ENCODE assay signal across 1 cellular context in the genomic region with DNA sequence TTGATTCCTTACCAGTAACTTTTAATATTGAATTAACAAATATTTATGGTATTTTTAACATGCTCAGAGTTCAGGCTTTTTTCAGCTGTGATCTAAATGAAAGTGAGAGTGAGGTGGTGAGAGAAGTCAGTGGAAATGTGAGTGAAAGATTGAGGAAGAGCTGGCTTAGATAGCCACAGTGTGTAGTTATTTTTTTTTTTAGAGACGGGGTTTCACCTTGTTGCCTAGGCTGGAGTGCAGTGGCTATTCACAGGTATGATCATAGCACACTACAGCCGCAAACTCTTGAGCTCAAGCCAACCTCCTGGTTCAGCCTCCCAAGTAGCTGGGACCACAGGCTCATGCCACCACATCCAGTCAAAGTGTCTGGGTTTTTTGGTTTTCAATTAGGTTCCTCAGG.
TF ChIP-seq lines count a peak whose summit lies in the region.

No MANE protein-coding gene starts in this region.

TF ChIP-seq in GM12878, 131 proteins besides CTCF, POLR2A, EP300 and RAD21 (continued from another document):
- TF ChIP-seq ZBTB4 (CRISPR knock-in tag; IDR thresholded peaks at IDR 0.05) (no peak), ZBED1 (IDR thresholded peaks at IDR 0.05; ENCODE audit: borderline replicate concordance) (no peak; the same call in 1 of the 2 replicates), TCF3 (IDR thresholded peaks at IDR 0.05; ENCODE audit: borderline replicate concordance, insufficient read depth, low read depth, low read length) (no peak), NR2C1 (IDR thresholded peaks at IDR 0.05) (no peak), HDAC2 (IDR thresholded peaks at IDR 0.05) (no peak), SUPT20H (IDR thresholded peaks at IDR 0.05; ENCODE audit: borderline replicate concordance, control insufficient read depth, low read depth, low read length) (no peak), ZNF274 (IDR thresholded peaks at IDR 0.05; ENCODE audit: insufficient read depth, insufficient read length) (no peak), GABPA (IDR thresholded peaks at IDR 0.05; ENCODE audit: low read depth) (no peak), HCFC1 (IDR thresholded peaks at IDR 0.05; ENCODE audit: low read length) (no peak), FOXK2 (IDR thresholded peaks at IDR 0.05) (no peak), NBN (IDR thresholded peaks at IDR 0.05) (peak; percentile 77), POU2F2 (IDR thresholded peaks at IDR 0.05; ENCODE audit: borderline replicate concordance, low read depth, low read length) (peak; percentile 26; the same call in 1 of the 3 replicates), SRF (IDR thresholded peaks at IDR 0.05; ENCODE audit: low read depth in 2 of 2, low read length in 2 of 2) (no peak)
